31 cellular contexts compared by ENCODE assay signal in genomic region chr12:53113951-53114350, GRCh38. TPM values are rescaled to one million over a fixed set of nuclear protein-coding genes. Genes with fewer than 3 reads are reported as not detected.
"Had no signal": no experiment of that assay in that cellular context is flagged by ENCODE, and none has a peak within 500 bp of the region (broad histone marks: within the 10 kb centered on the region; RNA-seq: fewer than 3 reads in every experiment).

No MANE protein-coding gene starts in this region.

- H3K36me3 ChIP-seq: brain microvascular endothelial cell, esophagus muscularis mucosa, heart left ventricle, left lung, neutrophil, sigmoid colon, transverse colon had no signal

- H3K27me3 Mint-ChIP-seq: activated naive CD8-positive, alpha-beta T cell treated with anti-CD3 and anti-CD28 coated beads, Interleukin-2, amount 10 ng/mL, durations not matched to agents 7 days and 5 days; stimulated activated memory B cell treated with anti-CD40 and anti-IgM and Interleukin-4, amounts not matched to agents 10 μg/mL and 1 μg/mL and 100 μg/mL, for 72 hours; stimulated activated naive CD8-positive, alpha-beta T cell treated with anti-CD3 and anti-CD28 coated beads, Interleukin-15, amount 100 ng/mL, for 72 hours had no signal

- H3K27me3 ChIP-seq: brain microvascular endothelial cell, esophagus muscularis mucosa, foreskin keratinocyte, heart left ventricle, left lung, neutrophil, sigmoid colon, transverse colon had no signal

- H3K27ac Mint-ChIP-seq: activated naive CD4-positive, alpha-beta T cell treated with anti-CD3 and anti-CD28 coated beads, Interleukin-2, amount 10 ng/mL, durations not matched to agents 7 days and 5 days; activated naive CD8-positive, alpha-beta T cell treated with anti-CD3 and anti-CD28 coated beads, Interleukin-2, amount 10 ng/mL, durations not matched to agents 7 days and 5 days; nephron progenitor cell; stimulated activated memory B cell treated with anti-CD40 and anti-IgM and Interleukin-4, amounts not matched to agents 10 μg/mL and 1 μg/mL and 100 μg/mL, for 72 hours; stimulated activated naive CD8-positive, alpha-beta T cell treated with anti-CD3 and anti-CD28 coated beads, Interleukin-15, amount 100 ng/mL, for 72 hours had no signal

- H3K36me3 Mint-ChIP-seq: activated naive CD4-positive, alpha-beta T cell treated with anti-CD3 and anti-CD28 coated beads, Interleukin-2, amount 10 ng/mL, durations not matched to agents 7 days and 5 days; stimulated activated memory B cell treated with anti-CD40 and anti-IgM and Interleukin-4, amounts not matched to agents 10 μg/mL and 1 μg/mL and 100 μg/mL, for 72 hours had no signal

- FAIRE-seq: astrocyte, small intestine, urothelium cell line had no signal

- H3K9me3 ChIP-seq: esophagus muscularis mucosa, heart left ventricle, left lung, neutrophil, sigmoid colon, transverse colon had no signal

- DNase-seq: activated CD4-positive, alpha-beta T cell treated with anti-CD3 and anti-CD28 coated beads for 4 hours; activated CD4-positive, alpha-beta T cell treated with anti-CD3 and anti-CD28 coated beads, Interleukin-2, amount 50 U/mL, for 4 hours; activated gamma-delta T cell; activated naive CD4-positive, alpha-beta T cell treated with anti-CD3 and anti-CD28 coated beads, Interleukin-2, amount 10 ng/mL, durations not matched to agents 7 days and 5 days; activated naive CD8-positive, alpha-beta T cell treated with anti-CD3 and anti-CD28 coated beads, Interleukin-2, amount 10 ng/mL, durations not matched to agents 7 days and 5 days; activated T-cell treated with anti-CD3 and anti-CD28 coated beads, Interleukin-2, amount 50 U/mL, for 1 hour; brain microvascular endothelial cell; caudate nucleus; foreskin keratinocyte; heart left ventricle; kidney glomerular epithelial cell; left lung; mesendoderm; nephron progenitor cell; sigmoid colon; small intestine; stimulated activated CD4-positive, alpha-beta T cell treated with anti-CD3 and anti-CD28 coated beads, Interleukin-4, amount 100 ng/mL, for 24 hours; stimulated activated CD8-positive, alpha-beta memory T cell treated with anti-CD3 and anti-CD28 coated beads, Interleukin-4, amount 100 ng/mL, for 48 hours; stimulated activated naive CD8-positive, alpha-beta T cell treated with anti-CD3 and anti-CD28 coated beads, Interleukin-15, amount 100 ng/mL, for 72 hours; substantia nigra; transverse colon had no signal

- H3K4me3 ChIP-seq: esophagus muscularis mucosa, heart left ventricle, left lung, lung, sigmoid colon, transverse colon had no signal

- H3K4me1 ChIP-seq: foreskin keratinocyte, left lung, transverse colon had no signal

- H3K4me1 Mint-ChIP-seq: activated naive CD4-positive, alpha-beta T cell treated with anti-CD3 and anti-CD28 coated beads, Interleukin-2, amount 10 ng/mL, durations not matched to agents 7 days and 5 days; activated naive CD8-positive, alpha-beta T cell treated with anti-CD3 and anti-CD28 coated beads, Interleukin-2, amount 10 ng/mL, durations not matched to agents 7 days and 5 days; stimulated activated memory B cell treated with anti-CD40 and anti-IgM and Interleukin-4, amounts not matched to agents 10 μg/mL and 1 μg/mL and 100 μg/mL, for 72 hours; stimulated activated naive CD8-positive, alpha-beta T cell treated with anti-CD3 and anti-CD28 coated beads, Interleukin-15, amount 100 ng/mL, for 72 hours had no signal

- H3K9me3 Mint-ChIP-seq: activated naive CD4-positive, alpha-beta T cell treated with anti-CD3 and anti-CD28 coated beads, Interleukin-2, amount 10 ng/mL, durations not matched to agents 7 days and 5 days; activated naive CD8-positive, alpha-beta T cell treated with anti-CD3 and anti-CD28 coated beads, Interleukin-2, amount 10 ng/mL, durations not matched to agents 7 days and 5 days; stimulated activated memory B cell treated with anti-CD40 and anti-IgM and Interleukin-4, amounts not matched to agents 10 μg/mL and 1 μg/mL and 100 μg/mL, for 72 hours; stimulated activated naive CD8-positive, alpha-beta T cell treated with anti-CD3 and anti-CD28 coated beads, Interleukin-15, amount 100 ng/mL, for 72 hours had no signal

- H3K4me3 Mint-ChIP-seq: activated naive CD4-positive, alpha-beta T cell treated with anti-CD3 and anti-CD28 coated beads, Interleukin-2, amount 10 ng/mL, durations not matched to agents 7 days and 5 days; activated naive CD8-positive, alpha-beta T cell treated with anti-CD3 and anti-CD28 coated beads, Interleukin-2, amount 10 ng/mL, durations not matched to agents 7 days and 5 days; nephron progenitor cell; stimulated activated memory B cell treated with anti-CD40 and anti-IgM and Interleukin-4, amounts not matched to agents 10 μg/mL and 1 μg/mL and 100 μg/mL, for 72 hours; stimulated activated naive CD8-positive, alpha-beta T cell treated with anti-CD3 and anti-CD28 coated beads, Interleukin-15, amount 100 ng/mL, for 72 hours had no signal

- H3K27ac ChIP-seq: brain microvascular endothelial cell, esophagus muscularis mucosa, foreskin keratinocyte, left lung, neutrophil, sigmoid colon, transverse colon had no signal

- ATAC-seq: foreskin keratinocyte; heart left ventricle; left lung; stimulated activated memory B cell treated with anti-CD40 and anti-IgM and Interleukin-4, amounts not matched to agents 10 μg/mL and 1 μg/mL and 100 μg/mL, for 72 hours; stimulated activated naive CD8-positive, alpha-beta T cell treated with anti-CD3 and anti-CD28 coated beads, Interleukin-15, amount 100 ng/mL, for 72 hours had no signal

RNA-seq across cellular contexts. Expression of gene SOAT2, which starts 10.7 kb away (rescaled TPM):
- total RNA-seq: astrocyte; chondrocyte; esophagus muscularis mucosa; foreskin keratinocyte; left lung; osteocyte; renal cortical epithelial cell; T-helper 1 cell treated with Interleukin-12 subunit alpha and Interleukin-12 subunit beta and Interleukin-4 antibody, amounts not matched to agents 30 ng/mL and 1 ng/mL, for 36 hours had no signal
- polyA plus RNA-seq: foreskin keratinocyte, heart left ventricle had no signal

RNA-seq across cellular contexts. Expression of gene IGFBP6, which starts 16.5 kb away (rescaled TPM):
- total RNA-seq: T-helper 1 cell treated with Interleukin-12 subunit alpha and Interleukin-12 subunit beta and Interleukin-4 antibody, amounts not matched to agents 30 ng/mL and 1 ng/mL, for 36 hours had no signal
